Comparison of ENCODE assay signal across 9 cellular contexts in genomic region chr7:88344956-88345832, GRCh38. TPM values are rescaled to one million over a fixed set of nuclear protein-coding genes. Genes with fewer than 3 reads are reported as not detected.
DNase-seq lines count a peak whose midpoint lies in the region; ATAC-seq and TF ChIP-seq lines count a peak whose summit lies in the region.
"Had no signal": no experiment of that assay in that cellular context is flagged by ENCODE, and none has a peak within 500 bp of the region (broad histone marks: within the 10 kb centered on the region; RNA-seq: fewer than 3 reads in every experiment).

No MANE protein-coding gene starts in this region.

- no peak overlapping the region for H3K27ac ChIP-seq in cardiac muscle cell

- no peaks in the 10 kb centered on the region for H3K27me3 Mint-ChIP-seq in progenitor cell of endocrine pancreas

- H3K27me3 ChIP-seq in cardiac muscle cell: no peaks in the 10 kb centered on the region

- ATAC-seq in HG03354 (IDR thresholded peaks at IDR 0.05; ENCODE audit: poor library complexity, severe bottlenecking, unreplicated experiment): peak; percentile 69
- no peak for ATAC-seq in HG02970 (IDR thresholded peaks at IDR 0.05; ENCODE audit: low FRiP score, unreplicated experiment)

- H3K36me3 Mint-ChIP-seq in progenitor cell of endocrine pancreas (ENCODE audit: insufficient read depth): no peaks in the 10 kb centered on the region

- peaks cover 14% of the 10 kb centered on the region for H3K4me1 Mint-ChIP-seq in progenitor cell of endocrine pancreas (ENCODE audit: low read depth)

- H3K9me3 ChIP-seq in cardiac muscle cell (ENCODE audit: low read depth): no peaks in the 10 kb centered on the region

- H3K36me3 ChIP-seq in cardiac muscle cell: no peaks in the 10 kb centered on the region

- TF ChIP-seq CTCF in cardiac muscle cell (IDR thresholded peaks at IDR 0.05; ENCODE audit: low read depth, low read length) (peak; percentile 66), progenitor cell of endocrine pancreas (IDR thresholded peaks at IDR 0.05; ENCODE audit: unreplicated experiment) (peak; percentile 77)

- DNase-seq in NCI-H510A treated with DMSO at 0.1 percent for 48 hours (lab: John Stamatoyannopoulos, UW): peak; percentile 2
- no peak for DNase-seq in NCI-H510A (lab: John Stamatoyannopoulos, UW)
- DNase-seq in SK-N-DZ (ENCODE audit: low spot score): peak; percentile 51
- DNase-seq in cardiac muscle cell (ENCODE audit: low read depth in 1 of 2, low spot score in 1 of 2): peak; percentile 48 to 72
- peak; percentile 30 for DNase-seq in progenitor cell of endocrine pancreas (ENCODE audit: low spot score, unreplicated experiment)
- DNase-seq in NCI-H774 (lab: John Stamatoyannopoulos, UW): no peak

- H3K4me3 ChIP-seq in cardiac muscle cell: no peak overlapping the region

- no peak overlapping the region for H3K27ac Mint-ChIP-seq in progenitor cell of endocrine pancreas

- no peaks in the 10 kb centered on the region for H3K9me3 Mint-ChIP-seq in progenitor cell of endocrine pancreas (ENCODE audit: low read depth)

- H3K4me3 Mint-ChIP-seq in progenitor cell of endocrine pancreas (ENCODE audit: low read depth): no peak overlapping the region

- no peaks in the 10 kb centered on the region for H3K4me1 ChIP-seq in cardiac muscle cell (ENCODE audit: low read depth)

RNA-seq across cellular contexts. Expression of gene STEAP4, which starts 38.5 kb away (rescaled TPM):
- 0.01 TPM in 1 of 2 replicates, not detected in the other for polyA plus RNA-seq in SK-N-DZ (2014; cell fraction: cytosol; rRNA removed)
- not detected in 2 replicates for polyA plus RNA-seq in SK-N-DZ (2014; cell fraction: nucleus; rRNA removed)
- total RNA-seq in cardiac muscle cell (not detected in 2 replicates), progenitor cell of endocrine pancreas (not detected in 2 replicates)
- polyA plus RNA-seq in cardiac muscle cell: 0.22 TPM in 1 of 2 replicates, not detected in the other
- total RNA-seq: activated CD8-positive, alpha-beta memory T cell treated with anti-CD3 and anti-CD28 coated beads for 36 hours had no signal

Comparison
In these comparisons a context has a peak if more than half of its experiments do, and no peak if none do; other contexts are left out.
1. DNase-seq: peak in NCI-H510A treated with DMSO at 0.1 percent for 48 hours (single experiment), SK-N-DZ (single experiment), cardiac muscle cell (2 of 2) and progenitor cell of endocrine pancreas (single experiment); none in NCI-H510A (single experiment) and NCI-H774 (single experiment).